8 cellular contexts compared by ENCODE assay signal in genomic region chr17:2042355-2042929, GRCh38. TPM values are rescaled to one million over a fixed set of nuclear protein-coding genes. Genes with fewer than 3 reads are reported as not detected.
DNase-seq lines count a peak whose midpoint lies in the region; ATAC-seq and TF ChIP-seq lines count a peak whose summit lies in the region.

No MANE protein-coding gene starts in this region.

- peak overlapping the region; percentile 97 for H3K4me2 ChIP-seq in fibroblast of lung (ENCODE audit: extremely low read depth, insufficient read depth, low read length)

- H3K9me3 Mint-ChIP-seq in activated T-cell treated with anti-CD3 and anti-CD28 coated beads, Interleukin-2, amount 50 U/mL, for 24 hours = no peaks in the 10 kb centered on the region

- peaks cover 9% of the 10 kb centered on the region for H3K36me3 ChIP-seq in fibroblast of lung (ENCODE audit: control insufficient read depth, insufficient read depth, low read length)

- peak; percentile 9 for ATAC-seq in omental fat pad (ENCODE audit: low FRiP score)
- no peak for ATAC-seq in GM21367 (IDR thresholded peaks at IDR 0.05; ENCODE audit: unreplicated experiment)

- no peaks in the 10 kb centered on the region for H4K20me1 ChIP-seq in fibroblast of lung (ENCODE audit: control insufficient read depth, extremely low read depth, insufficient read depth, low read length)

- H3K4me3 ChIP-seq in fibroblast of lung (replicated peaks in 1 of 4; ENCODE audit: control extremely low read depth in 1 of 4, insufficient read depth in 1 of 4, low read depth in 3 of 4, low read length in 4 of 4) = peak overlapping the region; percentile 77 to 89 (median 80)

- H3K9me3 ChIP-seq in fibroblast of lung (ENCODE audit: control insufficient read depth, insufficient read depth, low read depth, low read length) = no peaks in the 10 kb centered on the region

- H3K4me1 Mint-ChIP-seq in activated T-cell treated with anti-CD3 and anti-CD28 coated beads, Interleukin-2, amount 50 U/mL, for 24 hours (ENCODE audit: low read depth) = peaks cover 27% of the 10 kb centered on the region

- peaks cover 58% of the 10 kb centered on the region for H3K36me3 Mint-ChIP-seq in activated T-cell treated with anti-CD3 and anti-CD28 coated beads, Interleukin-2, amount 50 U/mL, for 24 hours (ENCODE audit: low read depth)

- no peak for DNase-seq in activated T-cell treated with anti-CD3 and anti-CD28 coated beads, Interleukin-2, amount 50 U/mL, for 24 hours
- no peak for DNase-seq in activated T-cell treated with anti-CD3 and anti-CD28 coated beads, Interleukin-2, amount 50 U/mL, for 1 hour
- DNase-seq in SW480 (ENCODE audit: low spot score) = peak; percentile 44
- peak in 1 of 2 donors; percentile 47 for DNase-seq in fibroblast of lung (ENCODE audit: low read depth in 2 of 2)
- DNase-seq in omental fat pad (ENCODE audit: low spot score) = no peak
- DNase-seq in AG08395 (ENCODE audit: low spot score) = no peak
- DNase-seq in DMS153 (lab: John Stamatoyannopoulos, UW) = no peak

- peaks cover 15% of the 10 kb centered on the region for H3K79me2 ChIP-seq in fibroblast of lung (ENCODE audit: control insufficient read depth, insufficient read depth, low read length)

- peak overlapping the region; percentile 88 for H3K4me3 Mint-ChIP-seq in activated T-cell treated with anti-CD3 and anti-CD28 coated beads, Interleukin-2, amount 50 U/mL, for 24 hours

- peak overlapping the region; percentile 96 for H3K27ac Mint-ChIP-seq in activated T-cell treated with anti-CD3 and anti-CD28 coated beads, Interleukin-2, amount 50 U/mL, for 24 hours

- H3K27ac ChIP-seq in fibroblast of lung (ENCODE audit: insufficient read depth, low read length) = peak overlapping the region; percentile 92

- peak overlapping the region; percentile 88 for H3K9ac ChIP-seq in fibroblast of lung (ENCODE audit: insufficient read depth, low read length)

- H3K27me3 Mint-ChIP-seq in activated T-cell treated with anti-CD3 and anti-CD28 coated beads, Interleukin-2, amount 50 U/mL, for 24 hours = no peaks in the 10 kb centered on the region

- H3K4me1 ChIP-seq in fibroblast of lung (ENCODE audit: control insufficient read depth, extremely low read depth, insufficient read depth, low read length) = peaks cover 16% of the 10 kb centered on the region

- no peaks in the 10 kb centered on the region for H3K27me3 ChIP-seq in fibroblast of lung (ENCODE audit: control insufficient read depth, insufficient read depth, low read length)

- TF ChIP-seq CTCF in fibroblast of lung (conservative IDR thresholded peaks at IDR 0.05 in 1 of 2, IDR thresholded peaks at IDR 0.05 in 1 of 2; ENCODE audit: low read depth in 1 of 2, low read length in 2 of 2) (peak in 1 of 2 donors; percentile 46), omental fat pad (IDR thresholded peaks at IDR 0.05) (no peak)

- H2AFZ ChIP-seq in fibroblast of lung (ENCODE audit: low read length) = peak overlapping the region; percentile 41

RNA-seq across cellular contexts. Expression of gene OVCA2, which starts 0.6 kb away (rescaled TPM):
- 40.6 and 41.1 TPM in 2 replicates for total RNA-seq in fibroblast of lung
- polyA plus RNA-seq in fibroblast of lung = 27.9 and 41.8 TPM in 2 replicates
- polyA plus RNA-seq in fibroblast of lung (2012) = 21.1 and 44.6 TPM in 2 replicates
- 17.5 and 21.0 TPM in 2 replicates for polyA minus RNA-seq in fibroblast of lung (ENCODE audit: low replicate concordance)
- total RNA-seq in omental fat pad = 10 to 100 TPM; 21.1 to 30.4 (median 26.2) TPM

RNA-seq across cellular contexts. Expression of gene HIC1, which starts 12.5 kb away (rescaled TPM):
- 29.1 and 30.0 TPM in 2 replicates for total RNA-seq in fibroblast of lung
- polyA plus RNA-seq in fibroblast of lung = 8.2 and 11.3 TPM in 2 replicates
- polyA plus RNA-seq in fibroblast of lung (2012) = 31.7 and 32.0 TPM in 2 replicates
- 14.0 and 15.0 TPM in 2 replicates for polyA minus RNA-seq in fibroblast of lung (ENCODE audit: low replicate concordance)
- total RNA-seq in omental fat pad = 10 to 100 TPM in 3 of 4 donors, 1 to 10 TPM in 1; 9.9 to 63.8 (median 37.3) TPM

RNA-seq across cellular contexts. Expression of gene DPH1, which starts 12.5 kb away (rescaled TPM):
- 21.3 and 23.1 TPM in 2 replicates for total RNA-seq in fibroblast of lung
- 28.5 and 31.3 TPM in 2 replicates for polyA plus RNA-seq in fibroblast of lung
- 33.4 and 34.1 TPM in 2 replicates for polyA plus RNA-seq in fibroblast of lung (2012)
- 194 and 205 TPM in 2 replicates for polyA minus RNA-seq in fibroblast of lung (ENCODE audit: low replicate concordance)
- total RNA-seq in omental fat pad = 10 to 100 TPM; 36.8 to 53.1 (median 37.6) TPM

RNA-seq across cellular contexts. Expression of gene RTN4RL1, which starts 17.3 kb away (rescaled TPM):
- total RNA-seq in fibroblast of lung (0.51 and 0.83 TPM in 2 replicates), omental fat pad (1 to 10 TPM; 4.5 to 5.2 (median 4.6) TPM)
- polyA plus RNA-seq in fibroblast of lung = 0.14 and 0.39 TPM in 2 replicates
- polyA plus RNA-seq in fibroblast of lung (2012) = 0.40 and 0.76 TPM in 2 replicates
- polyA minus RNA-seq in fibroblast of lung (ENCODE audit: low replicate concordance) = 0.20 TPM in 1 of 2 replicates, not detected in the other
